25 cellular contexts compared by ENCODE assay signal in genomic region chr1:177505905-177506590, GRCh38.
DNase-seq lines count a peak whose midpoint lies in the region; ATAC-seq and TF ChIP-seq lines count a peak whose summit lies in the region.
"Had no signal": no experiment of that assay in that cellular context is flagged by ENCODE, and none has a peak within 500 bp of the region (broad histone marks: within the 10 kb centered on the region; RNA-seq: fewer than 3 reads in every experiment).

No MANE protein-coding gene starts in this region.

- no peaks in the 10 kb centered on the region for H3K9me3 ChIP-seq in MM.1S (replicated peaks; ENCODE audit: insufficient read depth, low read length)
- H3K9me3 ChIP-seq: esophagus squamous epithelium, HAP-1 had no signal

- no peaks in the 10 kb centered on the region for H3F3A ChIP-seq in MM.1S (ENCODE audit: insufficient read depth, low read length)

- no peak for TF ChIP-seq CTCF in MM.1S (IDR thresholded peaks at IDR 0.05; ENCODE audit: low read length)

- H3K79me2 ChIP-seq in MM.1S (ENCODE audit: low read length) = no peaks in the 10 kb centered on the region

- ATAC-seq in GM18861 (IDR thresholded peaks at IDR 0.05; ENCODE audit: unreplicated experiment) (no peak), HG02763 (IDR thresholded peaks at IDR 0.05; ENCODE audit: unreplicated experiment) (no peak)
- ATAC-seq: activated CD4-positive, CD25-positive, alpha-beta regulatory T cell treated with anti-CD3 and anti-CD28 coated beads, Interleukin-2, amount 50 U/mL, for 24 hours; activated T-cell treated with anti-CD3 and anti-CD28 coated beads, Interleukin-2, amount 50 U/mL, for 4 hours; heart left ventricle; Panc1; SK-N-SH treated with all-trans-retinoic acid at 6 μM for 48 hours; stimulated activated naive CD8-positive, alpha-beta T cell treated with anti-CD3 and anti-CD28 coated beads, Interleukin-15, amount 100 ng/mL, for 72 hours had no signal

- H3K9ac ChIP-seq in MM.1S (ENCODE audit: low read length) = no peak overlapping the region

- no peaks in the 10 kb centered on the region for H3K9me2 ChIP-seq in MM.1S (replicated peaks; ENCODE audit: insufficient read depth, low read length)

- H3K27me3 ChIP-seq in MM.1S (replicated peaks; ENCODE audit: insufficient read depth, low read length) = no peaks in the 10 kb centered on the region
- H3K27me3 ChIP-seq: esophagus squamous epithelium had no signal

- H3K4me1 ChIP-seq in MM.1S (ENCODE audit: low read length) = peaks cover 10% of the 10 kb centered on the region
- H3K4me1 ChIP-seq: esophagus squamous epithelium, HAP-1, heart left ventricle, left ventricle myocardium inferior had no signal

- DNase-seq in ELR (ENCODE audit: low read depth) (peak; percentile 34), MM.1S (peak; percentile 49), dermis blood vessel endothelial cell (peak; percentile 26), myocyte (ENCODE audit: low read depth) (peak; percentile 8), T-helper 2 cell (no peak), kidney glomerular epithelial cell (lab: John Stamatoyannopoulos, UW) (no peak)
- DNase-seq: activated naive CD4-positive, alpha-beta T cell treated with anti-CD3 and anti-CD28 coated beads for 36 hours; activated T-cell treated with anti-CD3 and anti-CD28 coated beads, Interleukin-2, amount 50 U/mL, for 4 hours; amygdala; central memory CD4-positive, alpha-beta T cell; DMS79 treated with DMSO at 0.1 percent for 48 hours; esophagus squamous epithelium; heart left ventricle; left ventricle myocardium inferior; midbrain; NCI-H1048; NCI-H2029 treated with DMSO at 0.1 percent for 48 hours; stimulated activated naive CD8-positive, alpha-beta T cell treated with anti-CD3 and anti-CD28 coated beads, Interleukin-15, amount 100 ng/mL, for 72 hours; trophoblast cell had no signal

- peak overlapping the region; percentile 33 for H3K4me2 ChIP-seq in MM.1S (ENCODE audit: low read depth, low read length)

- H4K20me1 ChIP-seq in MM.1S (ENCODE audit: insufficient read depth, low read length) = no peaks in the 10 kb centered on the region

- no peaks in the 10 kb centered on the region for H3K36me3 ChIP-seq in MM.1S (replicated peaks; ENCODE audit: insufficient read depth, low read length)
- H3K36me3 ChIP-seq: esophagus squamous epithelium, HAP-1, heart left ventricle, left ventricle myocardium inferior had no signal

- H3K4me3 ChIP-seq in MM.1S (ENCODE audit: low read length) = no peak overlapping the region
- H3K4me3 ChIP-seq: esophagus squamous epithelium, HAP-1, heart left ventricle, left ventricle myocardium inferior had no signal

- no peak overlapping the region for H3K27ac ChIP-seq in MM.1S (ENCODE audit: low read length)
- H3K27ac ChIP-seq: esophagus squamous epithelium, heart left ventricle, left ventricle myocardium inferior had no signal

- H2AFZ ChIP-seq in MM.1S (ENCODE audit: low read length) = peak overlapping the region; percentile 27

Comparison
In these comparisons a context has a peak if more than half of its experiments do, and no peak if none do; other contexts are left out.
1. DNase-seq: peak in ELR (single experiment), MM.1S (single experiment), dermis blood vessel endothelial cell (single experiment) and myocyte (single experiment); none in T-helper 2 cell (0 of 5) and kidney glomerular epithelial cell (single experiment).